In genomic region chr11:61912530-61912898, GRCh38 we compare ENCODE assay signal across 16 cellular contexts. TPM values are rescaled to one million over a fixed set of nuclear protein-coding genes. Genes with fewer than 3 reads are reported as not detected.
DNase-seq lines count a peak whose midpoint lies in the region; ATAC-seq and TF ChIP-seq lines count a peak whose summit lies in the region.
"Had no signal": no experiment of that assay in that cellular context is flagged by ENCODE, and none has a peak within 500 bp of the region (broad histone marks: within the 10 kb centered on the region; RNA-seq: fewer than 3 reads in every experiment).

No MANE protein-coding gene starts in this region.

- peaks cover 0 to 48% of the 10 kb centered on the region in 2 donors for H3K4me1 ChIP-seq in right atrium auricular region

- TF ChIP-seq CTCF in right atrium auricular region (IDR thresholded peaks at IDR 0.05) (no peak), coronary artery (IDR thresholded peaks at IDR 0.05) (no peak), nephron progenitor cell (IDR thresholded peaks at IDR 0.05) (no peak)

- intact Hi-C loops in Right ventricle myocardium inferior (cut with DNase I): no loop called here

- H3K9me3 Mint-ChIP-seq in naive B cell: no peaks in the 10 kb centered on the region
- no peaks in the 10 kb centered on the region for H3K9me3 Mint-ChIP-seq in nephron progenitor cell
- H3K9me3 Mint-ChIP-seq: activated T-cell treated with anti-CD3 and anti-CD28 coated beads, Interleukin-2, amount 50 U/mL, for 4 hours; stimulated activated naive CD8-positive, alpha-beta T cell treated with anti-CD3 and anti-CD28 coated beads, Interleukin-15, amount 100 ng/mL, for 72 hours had no signal

- H3K4me3 Mint-ChIP-seq in naive B cell: no peak overlapping the region
- H3K4me3 Mint-ChIP-seq in nephron progenitor cell: no peak overlapping the region
- H3K4me3 Mint-ChIP-seq: activated CD4-positive, alpha-beta T cell treated with anti-CD3 and anti-CD28 coated beads for 36 hours; activated T-cell treated with anti-CD3 and anti-CD28 coated beads, Interleukin-2, amount 50 U/mL, for 4 hours; stimulated activated naive CD8-positive, alpha-beta T cell treated with anti-CD3 and anti-CD28 coated beads, Interleukin-15, amount 100 ng/mL, for 72 hours had no signal

- peaks cover 0 to under 1% of the 10 kb centered on the region in 2 donors for H3K36me3 Mint-ChIP-seq in naive B cell
- H3K36me3 Mint-ChIP-seq in nephron progenitor cell (ENCODE audit: low read depth): no peaks in the 10 kb centered on the region

- peak; percentile 22 for ATAC-seq in Right ventricle myocardium inferior
- ATAC-seq in naive B cell (ENCODE audit: low read depth in 2 of 2): peak; percentile 20 to 60
- no peak for ATAC-seq in GM21390 (IDR thresholded peaks at IDR 0.05; ENCODE audit: unreplicated experiment)
- no peak for ATAC-seq in GM18861 (IDR thresholded peaks at IDR 0.05; ENCODE audit: unreplicated experiment)
- ATAC-seq: activated CD4-positive, alpha-beta T cell treated with anti-CD3 and anti-CD28 coated beads for 36 hours; activated T-cell treated with anti-CD3 and anti-CD28 coated beads, Interleukin-2, amount 50 U/mL, for 4 hours; stimulated activated naive CD8-positive, alpha-beta T cell treated with anti-CD3 and anti-CD28 coated beads, Interleukin-15, amount 100 ng/mL, for 72 hours had no signal

- H3K27ac ChIP-seq in right atrium auricular region (peak overlapping the region in 1 of 2 donors; percentile 31), coronary artery (peak overlapping the region in 1 of 2 donors; percentile 82)

- H3K27me3 Mint-ChIP-seq in naive B cell (peaks cover 21 to 45% (median 43%) of the 10 kb centered on the region in 3 donors), nephron progenitor cell (ENCODE audit: low read depth, poor library complexity) (peaks cover 35% of the 10 kb centered on the region)

- H3K9me3 ChIP-seq in right atrium auricular region: no peaks in the 10 kb centered on the region
- H3K9me3 ChIP-seq: MG63 had no signal

- H3K4me1 Mint-ChIP-seq in naive B cell: peaks cover 4 to 13% (median 8%) of the 10 kb centered on the region in 3 donors
- H3K4me1 Mint-ChIP-seq in nephron progenitor cell: peaks cover 50% of the 10 kb centered on the region
- H3K4me1 Mint-ChIP-seq: activated CD4-positive, alpha-beta T cell treated with anti-CD3 and anti-CD28 coated beads for 36 hours had no signal

- H3K36me3 ChIP-seq in right atrium auricular region: peaks cover 6% of the 10 kb centered on the region
- H3K36me3 ChIP-seq: MG63 had no signal

- H3K27me3 ChIP-seq in right atrium auricular region: no peaks in the 10 kb centered on the region
- H3K27me3 ChIP-seq: MG63 had no signal

- H3K4me3 ChIP-seq in right atrium auricular region (no peak overlapping the region), coronary artery (no peak overlapping the region)
- H3K4me3 ChIP-seq: MG63, skin epidermis had no signal

- H3K27ac Mint-ChIP-seq in naive B cell (no peak overlapping the region), nephron progenitor cell (no peak overlapping the region)
- H3K27ac Mint-ChIP-seq: activated CD4-positive, alpha-beta T cell treated with anti-CD3 and anti-CD28 coated beads for 36 hours had no signal

- DNase-seq in Right ventricle myocardium inferior (ENCODE audit: missing footprints): peak; percentile 83
- DNase-seq in right atrium auricular region (ENCODE audit: low spot score): no peak
- DNase-seq in coronary artery (ENCODE audit: low spot score): peak; percentile 72
- no peak for DNase-seq in naive B cell
- no peak for DNase-seq in nephron progenitor cell
- no peak for DNase-seq in NCI-H82 (lab: John Stamatoyannopoulos, UW)
- DNase-seq: ACHN; activated CD4-positive, alpha-beta T cell treated with anti-CD3 and anti-CD28 coated beads for 36 hours; activated T-cell treated with anti-CD3 and anti-CD28 coated beads, Interleukin-2, amount 50 U/mL, for 4 hours; Calu3; left cardiac atrium; MG63; stimulated activated naive CD8-positive, alpha-beta T cell treated with anti-CD3 and anti-CD28 coated beads, Interleukin-15, amount 100 ng/mL, for 72 hours had no signal

RNA-seq across cellular contexts. Expression of gene RAB3IL1, which starts 4.9 kb away (rescaled TPM):
- total RNA-seq in Right ventricle myocardium inferior: 14.0 TPM
- total RNA-seq in right atrium auricular region: 10 to 100 TPM in 1 of 2 donors, 1 to 10 TPM in 1; 4.3 to 16.8 TPM
- not detected for polyA plus RNA-seq in naive B cell (ENCODE audit: low read depth in 6 of 6)

RNA-seq across cellular contexts. Expression of gene FADS3, which starts 21.2 kb away (rescaled TPM):
- total RNA-seq in Right ventricle myocardium inferior (113 TPM), right atrium auricular region (10 to 100 TPM; 48.7 to 93.0 TPM)
- polyA plus RNA-seq in naive B cell (ENCODE audit: low read depth in 6 of 6): 10 to 100 TPM; 27.6 to 41.3 (median 34.4) TPM

RNA-seq across cellular contexts. Expression of gene BEST1, which starts 37.6 kb away (rescaled TPM):
- total RNA-seq in Right ventricle myocardium inferior (1.9 TPM), right atrium auricular region (1 to 10 TPM; 1.3 to 4.7 TPM)
- 1 to 10 TPM; 1.4 to 3.3 (median 2.6) TPM for polyA plus RNA-seq in naive B cell (ENCODE audit: low read depth in 6 of 6)
- total RNA-seq: activated T-cell treated with anti-CD3 and anti-CD28 coated beads, Interleukin-2, amount 50 U/mL, for 4 hours had no signal

RNA-seq across cellular contexts. Expression of gene FTH1, which starts 54.9 kb away (rescaled TPM):
- total RNA-seq in Right ventricle myocardium inferior (2,493 TPM), right atrium auricular region (1,000 to 10,000 TPM; 2,265 to 2,787 TPM)
- 1,000 to 10,000 TPM; 4,039 to 5,068 (median 4,261) TPM for polyA plus RNA-seq in naive B cell (ENCODE audit: low read depth in 6 of 6)

Comparison
In these comparisons a context has a peak if more than half of its experiments do, and no peak if none do; other contexts are left out.
1. DNase-seq: peak in Right ventricle myocardium inferior (single experiment) and coronary artery (single experiment); none in right atrium auricular region (single experiment), naive B cell (single experiment), nephron progenitor cell (single experiment) and NCI-H82 (single experiment).
2. ATAC-seq: peak in Right ventricle myocardium inferior (single experiment) and naive B cell (2 of 2); none in GM21390 (single experiment) and GM18861 (single experiment).